In the genomic region with DNA sequence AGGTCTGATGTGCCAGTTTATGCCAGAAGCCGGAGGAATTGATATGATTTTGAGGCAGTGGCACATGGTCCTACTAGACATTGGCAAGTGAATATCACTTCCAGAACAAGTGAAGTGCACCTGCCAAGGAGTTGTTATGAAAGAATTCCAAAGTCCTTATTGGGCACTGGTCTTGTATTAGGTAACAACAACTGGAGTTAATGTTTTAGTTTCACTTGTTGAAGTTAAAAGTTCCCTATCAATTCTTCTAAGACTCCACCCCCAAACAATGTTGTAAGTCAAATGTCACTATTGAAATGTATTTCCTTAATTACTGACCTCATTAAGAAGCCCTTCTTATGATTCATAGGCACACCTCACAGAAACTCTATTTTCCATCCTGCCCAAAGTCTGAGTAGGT, we compare ENCODE assay signal across 13 cellular contexts. TPM values are rescaled to one million over a fixed set of nuclear protein-coding genes. Genes with fewer than 3 reads are reported as not detected.
DNase-seq lines count a peak whose midpoint lies in the region; ATAC-seq and TF ChIP-seq lines count a peak whose summit lies in the region.
"Had no signal": no experiment of that assay in that cellular context is flagged by ENCODE, and none has a peak within 500 bp of the region (broad histone marks: within the 10 kb centered on the region; RNA-seq: fewer than 3 reads in every experiment).

No MANE protein-coding gene starts in this region.

- H3K4me3 ChIP-seq in BLaER1 = no peak overlapping the region
- H3K4me3 ChIP-seq in transverse colon = no peak overlapping the region
- H3K4me3 ChIP-seq: prostate gland had no signal

- ATAC-seq in activated CD8-positive, alpha-beta memory T cell treated with anti-CD3 and anti-CD28 coated beads, Interleukin-2, amount 10 ng/mL, durations not matched to agents 7 days and 5 days = no peak

- peaks cover 22% of the 10 kb centered on the region for H4K20me1 ChIP-seq in BLaER1

- peaks cover 51% of the 10 kb centered on the region for H3K4me1 Mint-ChIP-seq in HFFc6 (ENCODE audit: low read depth)
- peaks cover 48% of the 10 kb centered on the region for H3K4me1 Mint-ChIP-seq in brain
- H3K4me1 Mint-ChIP-seq in chondrocyte (ENCODE audit: low read depth) = peaks cover 52% of the 10 kb centered on the region
- peaks cover 32% of the 10 kb centered on the region for H3K4me1 Mint-ChIP-seq in activated CD8-positive, alpha-beta memory T cell treated with anti-CD3 and anti-CD28 coated beads, Interleukin-2, amount 10 ng/mL, durations not matched to agents 7 days and 5 days

- H3K9me3 ChIP-seq in BLaER1 = no peaks in the 10 kb centered on the region; the same call in 1 of the 2 replicates
- no peaks in the 10 kb centered on the region for H3K9me3 ChIP-seq in transverse colon
- H3K9me3 ChIP-seq: prostate gland had no signal

- peaks cover 17% of the 10 kb centered on the region for H3K27me3 ChIP-seq in BLaER1
- H3K27me3 ChIP-seq in transverse colon = no peaks in the 10 kb centered on the region

- H3K9ac ChIP-seq in BLaER1 = no peak overlapping the region

- H3K9me3 Mint-ChIP-seq in HFFc6 = no peaks in the 10 kb centered on the region
- peaks cover 0 to 5% (median 2%) of the 10 kb centered on the region in 5 experiments for H3K9me3 Mint-ChIP-seq in brain
- peaks cover 5% of the 10 kb centered on the region for H3K9me3 Mint-ChIP-seq in chondrocyte (ENCODE audit: low read depth)
- H3K9me3 Mint-ChIP-seq in activated CD8-positive, alpha-beta memory T cell treated with anti-CD3 and anti-CD28 coated beads, Interleukin-2, amount 10 ng/mL, durations not matched to agents 7 days and 5 days (ENCODE audit: low read depth) = no peaks in the 10 kb centered on the region
- H3K9me3 Mint-ChIP-seq: T-helper 1 cell treated with Interleukin-12 subunit alpha and Interleukin-12 subunit beta and Interleukin-4 antibody, amounts not matched to agents 30 μg/mL and 1 μg/mL, for 36 hours had no signal

- H3K4me3 Mint-ChIP-seq in HFFc6 (peak overlapping the region; percentile 99; the same call in 1 of the 2 replicates), brain (peak overlapping the region; percentile 92 to 98 (median 94)), chondrocyte (ENCODE audit: unreplicated experiment) (no peak overlapping the region)
- H3K4me3 Mint-ChIP-seq in activated CD8-positive, alpha-beta memory T cell treated with anti-CD3 and anti-CD28 coated beads, Interleukin-2, amount 10 ng/mL, durations not matched to agents 7 days and 5 days = no peak overlapping the region
- H3K4me3 Mint-ChIP-seq: T-helper 1 cell treated with Interleukin-12 subunit alpha and Interleukin-12 subunit beta and Interleukin-4 antibody, amounts not matched to agents 30 μg/mL and 1 μg/mL, for 36 hours had no signal

- WGBS in transverse colon (ENCODE audit: low coverage in 1 of 2), 2 donors = 67 to 71% methylated on average over 1 of the region's 1 CpG

- in situ Hi-C loops in transverse colon (cut with MboI; ENCODE audit: low pct_ligation_motif_present in 1 of 4, low pct_unique_long_range_greater_than_20kb in 1 of 4, low sequenced_read_pairs in 3 of 4) = loop anchor here in 3 of 4 donors (10.0 to 25.0 kb wide), 2 partner anchors 325 to 563 kb away; partner anchors contain the start of genes GSTCD (in 2 of the 3), INTS12 (in 2 of the 3) and PPA2 (in 1 of the 3)

- H3K27ac ChIP-seq in BLaER1 (no peak overlapping the region), transverse colon (no peak overlapping the region)
- H3K27ac ChIP-seq: prostate gland had no signal

- H3K4me2 ChIP-seq in BLaER1 = peak overlapping the region; percentile 96; the same call in 1 of the 2 replicates

- H3K27ac Mint-ChIP-seq in HFFc6 (no peak overlapping the region), brain (peak overlapping the region in 2 of 5 experiments; percentile 99 to 100), chondrocyte (ENCODE audit: unreplicated experiment) (no peak overlapping the region)
- no peak overlapping the region for H3K27ac Mint-ChIP-seq in activated CD8-positive, alpha-beta memory T cell treated with anti-CD3 and anti-CD28 coated beads, Interleukin-2, amount 10 ng/mL, durations not matched to agents 7 days and 5 days
- H3K27ac Mint-ChIP-seq: T-helper 1 cell treated with Interleukin-12 subunit alpha and Interleukin-12 subunit beta and Interleukin-4 antibody, amounts not matched to agents 30 μg/mL and 1 μg/mL, for 36 hours had no signal

- DNase-seq in HFFc6 (no peak), myocyte (ENCODE audit: low read depth) (peak; percentile 8), transverse colon (no peak), activated gamma-delta T cell treated with Interleukin-2 at 50 U/mL for 16 hours (no peak), chondrocyte (ENCODE audit: low spot score) (no peak)
- DNase-seq in activated CD8-positive, alpha-beta memory T cell treated with anti-CD3 and anti-CD28 coated beads, Interleukin-2, amount 10 ng/mL, durations not matched to agents 7 days and 5 days = no peak
- DNase-seq: kidney glomerular epithelial cell, NCI-H146, NCI-H82 had no signal

- H3K36me3 Mint-ChIP-seq in HFFc6 (ENCODE audit: low read depth) (peaks cover 8% of the 10 kb centered on the region), brain (peaks cover 31% of the 10 kb centered on the region), chondrocyte (ENCODE audit: low read depth) (peaks cover 1% of the 10 kb centered on the region)
- peaks cover 8% of the 10 kb centered on the region for H3K36me3 Mint-ChIP-seq in activated CD8-positive, alpha-beta memory T cell treated with anti-CD3 and anti-CD28 coated beads, Interleukin-2, amount 10 ng/mL, durations not matched to agents 7 days and 5 days

- TF ChIP-seq CTCF in HFFc6 (IDR thresholded peaks at IDR 0.05) (no peak), brain (conservative IDR thresholded peaks at IDR 0.05) (no peak), transverse colon (IDR thresholded peaks at IDR 0.05) (no peak), chondrocyte (IDR thresholded peaks at IDR 0.05) (no peak)

- intact Hi-C loops in transverse colon (cut with DNase I; ENCODE audit: low total_unique reads) = no loop called here

- TF ChIP-seq EP300 in transverse colon (IDR thresholded peaks at IDR 0.05; ENCODE audit: low read depth) = no peak

- H3K36me3 ChIP-seq in BLaER1 (0 out of 2 replicates have a peak, but pooled peaks cover 4% of the 10 kb centered on the region), transverse colon (no peaks in the 10 kb centered on the region)
- H3K36me3 ChIP-seq: prostate gland had no signal

- no peak for TF ChIP-seq POLR2A in transverse colon (IDR thresholded peaks at IDR 0.05)

- CTCF ChIA-PET in activated CD8-positive, alpha-beta memory T cell treated with anti-CD3 and anti-CD28 coated beads, Interleukin-2, amount 10 ng/mL, durations not matched to agents 7 days and 5 days (lab: Charles Lee) = no interaction called here

- H3K4me1 ChIP-seq in BLaER1 = peaks cover 33% of the 10 kb centered on the region
- peaks cover 6 to 39% (median 16%) of the 10 kb centered on the region in 4 donors for H3K4me1 ChIP-seq in transverse colon
- H3K4me1 ChIP-seq: prostate gland had no signal

- H3K27me3 Mint-ChIP-seq in HFFc6 (ENCODE audit: insufficient read depth) (no peaks in the 10 kb centered on the region; the same call in 1 of the 2 replicates), brain (peaks cover 13% of the 10 kb centered on the region), chondrocyte (ENCODE audit: low read depth) (no peaks in the 10 kb centered on the region)
- H3K27me3 Mint-ChIP-seq in activated CD8-positive, alpha-beta memory T cell treated with anti-CD3 and anti-CD28 coated beads, Interleukin-2, amount 10 ng/mL, durations not matched to agents 7 days and 5 days = no peaks in the 10 kb centered on the region

RNA-seq across cellular contexts. Expression of gene TET2, which starts 3.1 kb away (rescaled TPM):
- 10 to 100 TPM in 3 of 6 experiments, 1 to 10 TPM in 3; 7.8 to 11.2 (median 9.9) TPM for total RNA-seq in HFFc6 (2021; fragmentation: NEBNext Ultra II Directional; extraction: Animal tissue kit (Norgen Biotek cat#: 25700))
- 1.6 TPM for polyA plus RNA-seq in brain (ENCODE audit: insufficient read depth, low read depth, low replicate concordance)
- total RNA-seq in myocyte = 15.1 and 18.6 TPM in 2 replicates
- 3.3 TPM for polyA plus RNA-seq in myocyte (2012)
- total RNA-seq in transverse colon = 10 to 100 TPM; 23.9 to 33.6 (median 29.5) TPM
- 19.6 to 28.4 TPM (median 19.6 TPM) in 3 replicates for total RNA-seq in chondrocyte
- 10 to 100 TPM; 24.6 to 25.1 TPM for total RNA-seq in activated CD8-positive, alpha-beta memory T cell treated with anti-CD3 and anti-CD28 coated beads, Interleukin-2, amount 10 ng/mL, durations not matched to agents 7 days and 5 days

Comparison
In these comparisons a context has a peak if more than half of its experiments do, and no peak if none do; other contexts are left out.
1. H3K4me3 Mint-ChIP-seq: peak in HFFc6 (single experiment) and brain (5 of 5); none in chondrocyte (single experiment) and activated CD8-positive, alpha-beta memory T cell treated with anti-CD3 and anti-CD28 coated beads, Interleukin-2, amount 10 ng/mL, durations not matched to agents 7 days and 5 days (single experiment).